15 cellular contexts compared by ENCODE assay signal in genomic region chr3:157133434-157134320, GRCh38. TPM values are rescaled to one million over a fixed set of nuclear protein-coding genes. Genes with fewer than 3 reads are reported as not detected.
DNase-seq lines count a peak whose midpoint lies in the region; ATAC-seq and TF ChIP-seq lines count a peak whose summit lies in the region.
"Had no signal": no experiment of that assay in that cellular context is flagged by ENCODE, and none has a peak within 500 bp of the region (broad histone marks: within the 10 kb centered on the region; RNA-seq: fewer than 3 reads in every experiment).

No MANE protein-coding gene starts in this region.

- no peaks in the 10 kb centered on the region for H3K9me3 ChIP-seq in heart left ventricle
- H3K9me3 ChIP-seq: neutrophil, SJCRH30 had no signal

- H3K36me3 Mint-ChIP-seq in brain: peaks cover 11% of the 10 kb centered on the region
- H3K36me3 Mint-ChIP-seq in naive thymus-derived CD8-positive, alpha-beta T cell: no peaks in the 10 kb centered on the region

- ATAC-seq in heart left ventricle (peak in 2 of 4 donors; percentile 35 to 36), Right ventricle myocardium inferior (no peak), GM19463 (IDR thresholded peaks at IDR 0.05; ENCODE audit: unreplicated experiment) (no peak)
- no peak for ATAC-seq in naive thymus-derived CD8-positive, alpha-beta T cell
- ATAC-seq: GM23338, left colon had no signal

- peak overlapping the region in 3 of 5 experiments; percentile 20 to 72 (median 54) for H3K27ac Mint-ChIP-seq in brain
- peak overlapping the region; percentile 26 to 98 (median 92) for H3K27ac Mint-ChIP-seq in naive thymus-derived CD8-positive, alpha-beta T cell
- H3K27ac Mint-ChIP-seq: GM23338 had no signal

- no peak overlapping the region for H3K4me3 ChIP-seq in heart left ventricle
- H3K4me3 ChIP-seq: GM23338, SJCRH30 had no signal

- TF ChIP-seq POLR2A in heart left ventricle (IDR thresholded peaks at IDR 0.05): no peak

- H3K27ac ChIP-seq in heart left ventricle: peak overlapping the region in 10 of 12 donors; percentile 6 to 71 (median 58)
- H3K27ac ChIP-seq: neutrophil, SJCRH30 had no signal

- no peaks in the 10 kb centered on the region for H3K9me3 Mint-ChIP-seq in brain
- H3K9me3 Mint-ChIP-seq in naive thymus-derived CD8-positive, alpha-beta T cell: no peaks in the 10 kb centered on the region
- H3K9me3 Mint-ChIP-seq: GM23338 had no signal

- H3K27me3 Mint-ChIP-seq in brain: no peaks in the 10 kb centered on the region
- H3K27me3 Mint-ChIP-seq in naive thymus-derived CD8-positive, alpha-beta T cell: no peaks in the 10 kb centered on the region

- TF ChIP-seq CTCF in heart left ventricle (IDR thresholded peaks at IDR 0.05): no peak
- no peak for TF ChIP-seq CTCF in brain (conservative IDR thresholded peaks at IDR 0.05)

- H3K4me3 Mint-ChIP-seq in brain: no peak overlapping the region
- no peak overlapping the region for H3K4me3 Mint-ChIP-seq in naive thymus-derived CD8-positive, alpha-beta T cell
- H3K4me3 Mint-ChIP-seq: GM23338 had no signal

- DNase-seq in heart left ventricle: no peak
- no peak for DNase-seq in Right ventricle myocardium inferior (ENCODE audit: missing footprints)
- DNase-seq in naive thymus-derived CD8-positive, alpha-beta T cell: no peak
- DNase-seq in NCI-H1694 (lab: John Stamatoyannopoulos, UW): no peak
- no peak for DNase-seq in UCSD-AML1 (lab: John Stamatoyannopoulos, UW; ENCODE audit: unreplicated experiment)
- no peak for DNase-seq in stimulated activated CD4-positive, alpha-beta T cell treated with anti-CD3 and anti-CD28 coated beads, Interleukin-4, amount 100 ng/mL, for 4 hours
- DNase-seq: Karpas-422, left colon, NCI-H2029 treated with DMSO at 0.1 percent for 48 hours, NCI-H82, SJCRH30 had no signal

- 50 to 72% (median 63%) methylated on average over 4 of the region's 4 CpGs for WGBS in heart left ventricle, 4 donors

- H3K4me1 ChIP-seq in heart left ventricle: peaks cover 8 to 83% (median 58%) of the 10 kb centered on the region in 12 donors

- POLR2A ChIA-PET in naive thymus-derived CD8-positive, alpha-beta T cell (lab: Charles Lee): interaction anchor here (0.8 to 0.9 kb wide), 2 partner anchors 27 to 45 kb away, joined by 4 read pairs; partner anchors contain the start of gene CCNL1

- peaks cover 0 to 8% (median 2%) of the 10 kb centered on the region in 9 donors for H3K36me3 ChIP-seq in heart left ventricle
- H3K36me3 ChIP-seq: SJCRH30 had no signal

- H3K4me1 Mint-ChIP-seq in brain: peaks cover 69% of the 10 kb centered on the region
- peaks cover 30 to 65% (median 56%) of the 10 kb centered on the region in 4 donors for H3K4me1 Mint-ChIP-seq in naive thymus-derived CD8-positive, alpha-beta T cell

- intact Hi-C loops in heart left ventricle (cut with DNase I) (loop anchor here (1.0 to 10.0 kb wide), 18 partner anchors 41 to 986 kb away; partner anchors contain the start of genes LEKR1 (in 5 of the 10), TIPARP (in 3 of the 10) and SSR3 (in 1 of the 10)), Right ventricle myocardium inferior (cut with DNase I) (loop anchor here (1.0 to 5.0 kb wide), 3 partner anchors 44 to 459 kb away; partner anchors contain the start of genes LEKR1 and TIPARP)

- no peaks in the 10 kb centered on the region for H3K27me3 ChIP-seq in heart left ventricle
- H3K27me3 ChIP-seq: neutrophil, SJCRH30 had no signal

RNA-seq across cellular contexts. Expression of gene CCNL1, which starts 26.3 kb away (rescaled TPM):
- 10 to 100 TPM; 15.5 to 66.7 (median 26.8) TPM for total RNA-seq in heart left ventricle
- 10 to 100 TPM; 19.4 to 25.3 TPM for polyA plus RNA-seq in heart left ventricle
- total RNA-seq in Right ventricle myocardium inferior: 21.2 TPM
- polyA plus RNA-seq in brain (ENCODE audit: insufficient read depth, low read depth, low replicate concordance): 12.6 TPM
- 100 to 1,000 TPM; 385 to 388 TPM for total RNA-seq in naive thymus-derived CD8-positive, alpha-beta T cell
- 10 to 100 TPM; 52.9 to 57.0 (median 54.9) TPM for polyA plus RNA-seq in naive thymus-derived CD8-positive, alpha-beta T cell

Comparison
In these comparisons a context has a peak if more than half of its experiments do, and no peak if none do; other contexts are left out.
1. RNA of gene CCNL1, which starts 26.3 kb away (total RNA-seq): 385 to 388 TPM in naive thymus-derived CD8-positive, alpha-beta T cell; 15.5 to 66.7 TPM in heart left ventricle and 21.2 TPM in Right ventricle myocardium inferior (single experiment); every median in the first group is over 4 times any median in the second.